In the genomic region with DNA sequence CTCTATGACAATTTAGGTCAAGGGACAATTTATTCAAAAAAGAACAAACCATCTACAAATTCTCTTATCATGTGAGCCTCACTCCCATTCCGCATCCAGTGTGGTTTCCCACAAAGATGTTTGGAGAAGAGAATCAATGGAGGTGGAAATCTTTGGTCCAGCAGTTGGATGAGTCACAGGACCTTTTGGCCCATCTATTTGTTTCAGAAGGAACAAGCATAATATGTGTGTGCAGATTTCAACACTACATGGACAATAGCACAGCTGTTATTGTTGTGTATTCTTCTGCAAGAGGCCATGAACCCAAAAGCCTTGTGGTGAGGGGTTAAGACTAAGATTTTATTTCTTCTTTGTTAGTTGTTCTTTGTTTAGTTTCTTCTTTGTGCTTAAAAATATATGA, we compare ENCODE assay signal across 1 cellular context.
TF ChIP-seq lines count a peak whose summit lies in the region.

No MANE protein-coding gene starts in this region.

TF ChIP-seq in HepG2, 621 proteins besides CTCF, POLR2A, EP300 and RAD21 (continued from another document):
- TF ChIP-seq, protein P1, sequence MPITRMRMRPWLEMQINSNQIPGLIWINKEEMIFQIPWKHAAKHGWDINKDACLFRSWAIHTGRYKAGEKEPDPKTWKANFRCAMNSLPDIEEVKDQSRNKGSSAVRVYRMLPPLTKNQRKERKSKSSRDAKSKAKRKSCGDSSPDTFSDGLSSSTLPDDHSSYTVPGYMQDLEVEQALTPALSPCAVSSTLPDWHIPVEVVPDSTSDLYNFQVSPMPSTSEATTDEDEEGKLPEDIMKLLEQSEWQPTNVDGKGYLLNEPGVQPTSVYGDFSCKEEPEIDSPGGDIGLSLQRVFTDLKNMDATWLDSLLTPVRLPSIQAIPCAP (CRISPR knock-in tag; IDR thresholded peaks at IDR 0.05; ENCODE audit: low read depth) = no peak
